Comparison of ENCODE assay signal across 1 cellular context in genomic region chr7:140744005-140744404, GRCh38.
TF ChIP-seq lines count a peak whose summit lies in the region.

No MANE protein-coding gene starts in this region.

TF ChIP-seq in HepG2, 621 proteins besides CTCF, POLR2A, EP300 and RAD21 (continued from another document and continues in another):
- TF ChIP-seq, protein P1, sequence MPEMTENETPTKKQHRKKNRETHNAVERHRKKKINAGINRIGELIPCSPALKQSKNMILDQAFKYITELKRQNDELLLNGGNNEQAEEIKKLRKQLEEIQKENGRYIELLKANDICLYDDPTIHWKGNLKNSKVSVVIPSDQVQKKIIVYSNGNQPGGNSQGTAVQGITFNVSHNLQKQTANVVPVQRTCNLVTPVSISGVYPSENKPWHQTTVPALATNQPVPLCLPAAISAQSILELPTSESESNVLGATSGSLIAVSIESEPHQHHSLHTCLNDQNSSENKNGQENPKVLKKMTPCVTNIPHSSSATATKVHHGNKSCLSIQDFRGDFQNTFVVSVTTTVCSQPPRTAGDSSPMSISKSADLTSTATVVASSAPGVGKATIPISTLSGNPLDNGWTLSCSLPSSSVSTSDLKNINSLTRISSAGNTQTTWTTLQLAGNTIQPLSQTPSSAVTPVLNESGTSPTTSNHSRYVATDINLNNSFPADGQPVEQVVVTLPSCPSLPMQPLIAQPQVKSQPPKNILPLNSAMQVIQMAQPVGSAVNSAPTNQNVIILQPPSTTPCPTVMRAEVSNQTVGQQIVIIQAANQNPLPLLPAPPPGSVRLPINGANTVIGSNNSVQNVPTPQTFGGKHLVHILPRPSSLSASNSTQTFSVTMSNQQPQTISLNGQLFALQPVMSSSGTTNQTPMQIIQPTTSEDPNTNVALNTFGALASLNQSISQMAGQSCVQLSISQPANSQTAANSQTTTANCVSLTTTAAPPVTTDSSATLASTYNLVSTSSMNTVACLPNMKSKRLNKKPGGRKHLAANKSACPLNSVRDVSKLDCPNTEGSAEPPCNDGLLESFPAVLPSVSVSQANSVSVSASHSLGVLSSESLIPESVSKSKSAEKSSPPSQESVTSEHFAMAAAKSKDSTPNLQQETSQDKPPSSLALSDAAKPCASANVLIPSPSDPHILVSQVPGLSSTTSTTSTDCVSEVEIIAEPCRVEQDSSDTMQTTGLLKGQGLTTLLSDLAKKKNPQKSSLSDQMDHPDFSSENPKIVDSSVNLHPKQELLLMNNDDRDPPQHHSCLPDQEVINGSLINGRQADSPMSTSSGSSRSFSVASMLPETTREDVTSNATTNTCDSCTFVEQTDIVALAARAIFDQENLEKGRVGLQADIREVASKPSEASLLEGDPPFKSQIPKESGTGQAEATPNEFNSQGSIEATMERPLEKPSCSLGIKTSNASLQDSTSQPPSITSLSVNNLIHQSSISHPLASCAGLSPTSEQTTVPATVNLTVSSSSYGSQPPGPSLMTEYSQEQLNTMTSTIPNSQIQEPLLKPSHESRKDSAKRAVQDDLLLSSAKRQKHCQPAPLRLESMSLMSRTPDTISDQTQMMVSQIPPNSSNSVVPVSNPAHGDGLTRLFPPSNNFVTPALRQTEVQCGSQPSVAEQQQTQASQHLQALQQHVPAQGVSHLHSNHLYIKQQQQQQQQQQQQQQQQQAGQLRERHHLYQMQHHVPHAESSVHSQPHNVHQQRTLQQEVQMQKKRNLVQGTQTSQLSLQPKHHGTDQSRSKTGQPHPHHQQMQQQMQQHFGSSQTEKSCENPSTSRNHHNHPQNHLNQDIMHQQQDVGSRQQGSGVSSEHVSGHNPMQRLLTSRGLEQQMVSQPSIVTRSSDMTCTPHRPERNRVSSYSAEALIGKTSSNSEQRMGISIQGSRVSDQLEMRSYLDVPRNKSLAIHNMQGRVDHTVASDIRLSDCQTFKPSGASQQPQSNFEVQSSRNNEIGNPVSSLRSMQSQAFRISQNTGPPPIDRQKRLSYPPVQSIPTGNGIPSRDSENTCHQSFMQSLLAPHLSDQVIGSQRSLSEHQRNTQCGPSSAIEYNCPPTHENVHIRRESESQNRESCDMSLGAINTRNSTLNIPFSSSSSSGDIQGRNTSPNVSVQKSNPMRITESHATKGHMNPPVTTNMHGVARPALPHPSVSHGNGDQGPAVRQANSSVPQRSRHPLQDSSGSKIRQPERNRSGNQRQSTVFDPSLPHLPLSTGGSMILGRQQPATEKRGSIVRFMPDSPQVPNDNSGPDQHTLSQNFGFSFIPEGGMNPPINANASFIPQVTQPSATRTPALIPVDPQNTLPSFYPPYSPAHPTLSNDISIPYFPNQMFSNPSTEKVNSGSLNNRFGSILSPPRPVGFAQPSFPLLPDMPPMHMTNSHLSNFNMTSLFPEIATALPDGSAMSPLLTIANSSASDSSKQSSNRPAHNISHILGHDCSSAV (CRISPR knock-in tag; IDR thresholded peaks at IDR 0.05; ENCODE audit: borderline replicate concordance) = no peak
- TF ChIP-seq ZNF629 (CRISPR knock-in tag; conservative IDR thresholded peaks at IDR 0.05) (no peak), ETV5 (CRISPR knock-in tag; IDR thresholded peaks at IDR 0.05; ENCODE audit: borderline replicate concordance) (no peak), LCORL (IDR thresholded peaks at IDR 0.05) (no peak), LCORL (CRISPR knock-in tag; IDR thresholded peaks at IDR 0.05) (no peak), REPIN1 (CRISPR knock-in tag; IDR thresholded peaks at IDR 0.05; ENCODE audit: borderline replicate concordance, low read depth) (peak; percentile 35; the same call in 1 of the 2 replicates), ZNF143 (CRISPR knock-in tag; IDR thresholded peaks at IDR 0.05) (no peak), POLR2G (IDR thresholded peaks at IDR 0.05; ENCODE audit: low read depth, low read length) (no peak), ZNF205 (CRISPR knock-in tag; IDR thresholded peaks at IDR 0.05) (no peak), TRIM22 (IDR thresholded peaks at IDR 0.05) (no peak), ARNT2 (CRISPR knock-in tag; IDR thresholded peaks at IDR 0.05; ENCODE audit: low read depth) (no peak), TCF7L2 (IDR thresholded peaks at IDR 0.05; ENCODE audit: low read depth, low read length) (no peak), CCDC6 (CRISPR knock-in tag; IDR thresholded peaks at IDR 0.05) (no peak), ZNF607 (CRISPR knock-in tag; IDR thresholded peaks at IDR 0.05; ENCODE audit: borderline replicate concordance) (no peak), ZNF605 (CRISPR knock-in tag; IDR thresholded peaks at IDR 0.05) (no peak), TBX2 (CRISPR knock-in tag; IDR thresholded peaks at IDR 0.05; ENCODE audit: borderline replicate concordance) (0 out of 2 replicates have a peak, but pooled peaks have one; percentile 19), ZNF207 (IDR thresholded peaks at IDR 0.05; ENCODE audit: borderline replicate concordance) (no peak), TIGD3 (CRISPR knock-in tag; IDR thresholded peaks at IDR 0.05; ENCODE audit: borderline replicate concordance) (no peak), ZNF232 (CRISPR knock-in tag; IDR thresholded peaks at IDR 0.05; ENCODE audit: borderline replicate concordance) (0 out of 2 replicates have a peak, but pooled peaks have one; percentile 36), POLR2AphosphoS5 (IDR thresholded peaks at IDR 0.05; ENCODE audit: low read depth, low read length) (no peak), ZFP90 (CRISPR knock-in tag; IDR thresholded peaks at IDR 0.05; ENCODE audit: borderline replicate concordance) (no peak), SMAD9 (CRISPR knock-in tag; IDR thresholded peaks at IDR 0.05) (no peak), RARA (CRISPR knock-in tag; IDR thresholded peaks at IDR 0.05) (peak; percentile 47), ZBTB1 (CRISPR knock-in tag; IDR thresholded peaks at IDR 0.05; ENCODE audit: borderline replicate concordance) (no peak), ZNF264 (CRISPR knock-in tag; IDR thresholded peaks at IDR 0.05) (no peak), ZSCAN22 (CRISPR knock-in tag; IDR thresholded peaks at IDR 0.05) (no peak), PRPF4 (IDR thresholded peaks at IDR 0.05; ENCODE audit: low read depth, low read length, poor library complexity, severe bottlenecking) (no peak), BCL6 (CRISPR knock-in tag; IDR thresholded peaks at IDR 0.05) (peak; percentile 60), ZBTB21 (CRISPR knock-in tag; IDR thresholded peaks at IDR 0.05) (no peak), NFE2 (CRISPR knock-in tag; IDR thresholded peaks at IDR 0.05) (no peak), ZNF782 (CRISPR knock-in tag; IDR thresholded peaks at IDR 0.05; ENCODE audit: borderline replicate concordance) (no peak), CSRNP1 (CRISPR knock-in tag; IDR thresholded peaks at IDR 0.05) (no peak), ZNF430 (CRISPR knock-in tag; IDR thresholded peaks at IDR 0.05) (no peak), STAG1 (CRISPR knock-in tag; IDR thresholded peaks at IDR 0.05) (no peak), ZNF790 (CRISPR knock-in tag; IDR thresholded peaks at IDR 0.05; ENCODE audit: borderline replicate concordance) (no peak), SMYD3 (CRISPR knock-in tag; IDR thresholded peaks at IDR 0.05) (no peak), NCOA2 (CRISPR knock-in tag; IDR thresholded peaks at IDR 0.05) (0 out of 2 replicates have a peak, but pooled peaks have one; percentile 33), JUN (CRISPR knock-in tag; IDR thresholded peaks at IDR 0.05) (no peak), ZNF724P (CRISPR knock-in tag; IDR thresholded peaks at IDR 0.05; ENCODE audit: borderline replicate concordance) (no peak), AGO1 (IDR thresholded peaks at IDR 0.05; ENCODE audit: low read depth, low read length, poor library complexity, severe bottlenecking) (no peak), ZNF136 (CRISPR knock-in tag; IDR thresholded peaks at IDR 0.05; ENCODE audit: low read depth) (no peak), SUZ12 (IDR thresholded peaks at IDR 0.05; ENCODE audit: low read depth, low read length) (no peak), HIVEP1 (CRISPR knock-in tag; IDR thresholded peaks at IDR 0.05) (no peak), RBAK (CRISPR knock-in tag; IDR thresholded peaks at IDR 0.05) (no peak), SRSF9 (IDR thresholded peaks at IDR 0.05; ENCODE audit: borderline replicate concordance, insufficient read depth, low read depth, low read length, poor library complexity, severe bottlenecking) (no peak), ZNF768 (CRISPR knock-in tag; IDR thresholded peaks at IDR 0.05) (no peak)
- TF ChIP-seq, protein P2, sequence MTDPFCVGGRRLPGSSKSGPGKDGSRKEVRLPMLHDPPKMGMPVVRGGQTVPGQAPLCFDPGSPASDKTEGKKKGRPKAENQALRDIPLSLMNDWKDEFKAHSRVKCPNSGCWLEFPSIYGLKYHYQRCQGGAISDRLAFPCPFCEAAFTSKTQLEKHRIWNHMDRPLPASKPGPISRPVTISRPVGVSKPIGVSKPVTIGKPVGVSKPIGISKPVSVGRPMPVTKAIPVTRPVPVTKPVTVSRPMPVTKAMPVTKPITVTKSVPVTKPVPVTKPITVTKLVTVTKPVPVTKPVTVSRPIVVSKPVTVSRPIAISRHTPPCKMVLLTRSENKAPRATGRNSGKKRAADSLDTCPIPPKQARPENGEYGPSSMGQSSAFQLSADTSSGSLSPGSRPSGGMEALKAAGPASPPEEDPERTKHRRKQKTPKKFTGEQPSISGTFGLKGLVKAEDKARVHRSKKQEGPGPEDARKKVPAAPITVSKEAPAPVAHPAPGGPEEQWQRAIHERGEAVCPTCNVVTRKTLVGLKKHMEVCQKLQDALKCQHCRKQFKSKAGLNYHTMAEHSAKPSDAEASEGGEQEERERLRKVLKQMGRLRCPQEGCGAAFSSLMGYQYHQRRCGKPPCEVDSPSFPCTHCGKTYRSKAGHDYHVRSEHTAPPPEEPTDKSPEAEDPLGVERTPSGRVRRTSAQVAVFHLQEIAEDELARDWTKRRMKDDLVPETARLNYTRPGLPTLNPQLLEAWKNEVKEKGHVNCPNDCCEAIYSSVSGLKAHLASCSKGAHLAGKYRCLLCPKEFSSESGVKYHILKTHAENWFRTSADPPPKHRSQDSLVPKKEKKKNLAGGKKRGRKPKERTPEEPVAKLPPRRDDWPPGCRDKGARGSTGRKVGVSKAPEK (CRISPR knock-in tag; IDR thresholded peaks at IDR 0.05; ENCODE audit: borderline replicate concordance) = no peak
- TF ChIP-seq, protein P3, sequence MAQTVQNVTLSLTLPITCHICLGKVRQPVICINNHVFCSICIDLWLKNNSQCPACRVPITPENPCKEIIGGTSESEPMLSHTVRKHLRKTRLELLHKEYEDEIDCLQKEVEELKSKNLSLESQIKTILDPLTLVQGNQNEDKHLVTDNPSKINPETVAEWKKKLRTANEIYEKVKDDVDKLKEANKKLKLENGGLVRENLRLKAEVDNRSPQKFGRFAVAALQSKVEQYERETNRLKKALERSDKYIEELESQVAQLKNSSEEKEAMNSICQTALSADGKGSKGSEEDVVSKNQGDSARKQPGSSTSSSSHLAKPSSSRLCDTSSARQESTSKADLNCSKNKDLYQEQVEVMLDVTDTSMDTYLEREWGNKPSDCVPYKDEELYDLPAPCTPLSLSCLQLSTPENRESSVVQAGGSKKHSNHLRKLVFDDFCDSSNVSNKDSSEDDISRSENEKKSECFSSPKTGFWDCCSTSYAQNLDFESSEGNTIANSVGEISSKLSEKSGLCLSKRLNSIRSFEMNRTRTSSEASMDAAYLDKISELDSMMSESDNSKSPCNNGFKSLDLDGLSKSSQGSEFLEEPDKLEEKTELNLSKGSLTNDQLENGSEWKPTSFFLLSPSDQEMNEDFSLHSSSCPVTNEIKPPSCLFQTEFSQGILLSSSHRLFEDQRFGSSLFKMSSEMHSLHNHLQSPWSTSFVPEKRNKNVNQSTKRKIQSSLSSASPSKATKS (CRISPR knock-in tag; IDR thresholded peaks at IDR 0.05) = no peak
- TF ChIP-seq, protein P4, sequence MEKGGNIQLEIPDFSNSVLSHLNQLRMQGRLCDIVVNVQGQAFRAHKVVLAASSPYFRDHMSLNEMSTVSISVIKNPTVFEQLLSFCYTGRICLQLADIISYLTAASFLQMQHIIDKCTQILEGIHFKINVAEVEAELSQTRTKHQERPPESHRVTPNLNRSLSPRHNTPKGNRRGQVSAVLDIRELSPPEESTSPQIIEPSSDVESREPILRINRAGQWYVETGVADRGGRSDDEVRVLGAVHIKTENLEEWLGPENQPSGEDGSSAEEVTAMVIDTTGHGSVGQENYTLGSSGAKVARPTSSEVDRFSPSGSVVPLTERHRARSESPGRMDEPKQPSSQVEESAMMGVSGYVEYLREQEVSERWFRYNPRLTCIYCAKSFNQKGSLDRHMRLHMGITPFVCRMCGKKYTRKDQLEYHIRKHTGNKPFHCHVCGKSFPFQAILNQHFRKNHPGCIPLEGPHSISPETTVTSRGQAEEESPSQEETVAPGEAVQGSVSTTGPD (CRISPR knock-in tag; IDR thresholded peaks at IDR 0.05) = no peak
- TF ChIP-seq, protein P5, sequence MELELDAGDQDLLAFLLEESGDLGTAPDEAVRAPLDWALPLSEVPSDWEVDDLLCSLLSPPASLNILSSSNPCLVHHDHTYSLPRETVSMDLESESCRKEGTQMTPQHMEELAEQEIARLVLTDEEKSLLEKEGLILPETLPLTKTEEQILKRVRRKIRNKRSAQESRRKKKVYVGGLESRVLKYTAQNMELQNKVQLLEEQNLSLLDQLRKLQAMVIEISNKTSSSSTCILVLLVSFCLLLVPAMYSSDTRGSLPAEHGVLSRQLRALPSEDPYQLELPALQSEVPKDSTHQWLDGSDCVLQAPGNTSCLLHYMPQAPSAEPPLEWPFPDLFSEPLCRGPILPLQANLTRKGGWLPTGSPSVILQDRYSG (CRISPR knock-in tag; IDR thresholded peaks at IDR 0.05) = no peak
